ENCODE assay signal across 8 cellular contexts in the genomic region with DNA sequence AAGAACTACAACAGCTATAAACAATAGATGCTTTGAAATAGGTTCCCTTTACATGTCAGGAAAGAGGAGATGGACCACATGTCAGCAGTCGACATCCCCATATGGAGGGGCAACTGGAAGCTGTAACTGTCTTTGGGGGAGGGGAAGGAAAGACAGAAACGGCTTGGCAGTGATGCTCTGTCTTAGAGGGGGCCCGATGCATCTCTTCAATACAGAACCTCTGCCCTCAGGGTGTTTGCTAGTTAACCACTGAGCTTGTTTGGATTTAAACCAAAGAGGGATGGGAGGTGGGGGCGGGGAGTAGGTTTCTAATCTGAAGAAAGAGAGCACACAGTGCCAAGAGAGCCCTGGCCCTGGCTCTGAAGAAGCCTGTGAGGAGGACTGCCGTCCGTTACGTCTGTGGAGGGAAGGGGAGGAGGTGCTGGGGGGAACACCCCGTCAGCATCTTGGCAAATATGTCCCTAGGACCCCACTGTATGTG. TPM values are rescaled to one million over a fixed set of nuclear protein-coding genes. Genes with fewer than 3 reads are reported as not detected.
DNase-seq lines count a peak whose midpoint lies in the region; ATAC-seq, FAIRE-seq and TF ChIP-seq lines count a peak whose summit lies in the region.

No MANE protein-coding gene starts in this region.

- TF ChIP-seq CTCF in endothelial cell of umbilical vein (IDR thresholded peaks at IDR 0.05; ENCODE audit: extremely low read depth in 1 of 2, insufficient read depth in 1 of 2, low read depth in 1 of 2, low read length in 2 of 2) (no peak), Calu3 (IDR thresholded peaks at IDR 0.05; ENCODE audit: unreplicated experiment) (no peak)

- no peaks in the 10 kb centered on the region for H3K36me3 ChIP-seq in endothelial cell of umbilical vein (ENCODE audit: control insufficient read depth in 2 of 2, extremely low read depth in 1 of 2, insufficient read depth in 2 of 2, low read length in 2 of 2)

- no peaks in the 10 kb centered on the region for H3K79me2 ChIP-seq in endothelial cell of umbilical vein (ENCODE audit: control insufficient read depth, insufficient read depth, low read length)

- peak; percentile 17 for ATAC-seq in HG03442 (IDR thresholded peaks at IDR 0.05; ENCODE audit: unreplicated experiment)

- dilution Hi-C loops in endothelial cell of umbilical vein (cut with MboI; ENCODE audit: extremely low pct_ligation_motif_present, low sequenced_read_pairs) = no loop called here

- no peaks in the 10 kb centered on the region for H3K9me3 ChIP-seq in endothelial cell of umbilical vein (replicated peaks; ENCODE audit: control insufficient read depth, insufficient read depth, low read length)

- CTCF ChIA-PET in endothelial cell of umbilical vein (lab: Charles Lee) (interaction anchor here (0.6 to 38.9 kb wide), 16 partner anchors 8 to 317 kb away, joined by 3 to 1408 read pairs (median 4); partner anchors contain the start of genes CHN2 and TRIL), Calu3 (lab: Charles Lee) (interaction anchor here (0.6 to 1.6 kb wide), 10 partner anchors 9 to 339 kb away, joined by 3 to 7 read pairs (median 4); no protein-coding TSS in a partner anchor)

- BruUV-seq in endothelial cell of umbilical vein (replicated peaks; lab: Mats Ljungman, UMichigan) (no TSS peak), Calu3 (replicated peaks; lab: Mats Ljungman, UMichigan) (no TSS peak)

- FAIRE-seq in endothelial cell of umbilical vein (lab: Jason Lieb, UNC) = no peak

- peak overlapping the region; percentile 93 for H2AFZ ChIP-seq in endothelial cell of umbilical vein (ENCODE audit: low read depth, low read length)

- no peak overlapping the region for H3K4me3 Mint-ChIP-seq in Calu3 (ENCODE audit: low read depth, unreplicated experiment)

- H3K4me1 Mint-ChIP-seq in Calu3 (ENCODE audit: low read depth, unreplicated experiment) = no peaks in the 10 kb centered on the region

- H3K9me1 ChIP-seq in endothelial cell of umbilical vein (replicated peaks; ENCODE audit: control insufficient read depth, extremely low read depth, insufficient read depth, low read length) = no peaks in the 10 kb centered on the region

- H3K36me3 Mint-ChIP-seq in Calu3 (ENCODE audit: insufficient read depth, unreplicated experiment) = no peaks in the 10 kb centered on the region

- peak overlapping the region; percentile 54 for H3K4me2 ChIP-seq in endothelial cell of umbilical vein (ENCODE audit: insufficient read depth, low read length)

- H3K27ac ChIP-seq in endothelial cell of umbilical vein (ENCODE audit: insufficient read depth, low read depth, low read length) = no peak overlapping the region

- DNase-seq in NCI-H1694 treated with DMSO at 0.1 percent for 48 hours (lab: John Stamatoyannopoulos, UW) (peak; percentile 20), NCI-H1694 (lab: John Stamatoyannopoulos, UW) (no peak), endothelial cell of umbilical vein (ENCODE audit: low read depth, low spot score) (no peak), retina (peak; percentile 34), GOT3 (lab: John Stamatoyannopoulos, UW) (no peak), NCI-H774 (lab: John Stamatoyannopoulos, UW) (no peak), Calu3 (no peak)

- H3K27ac Mint-ChIP-seq in Calu3 (ENCODE audit: unreplicated experiment) = no peak overlapping the region

- peak overlapping the region in 2 of 3 experiments; percentile 15 to 53 for H3K4me3 ChIP-seq in endothelial cell of umbilical vein (replicated peaks in 1 of 3; ENCODE audit: insufficient read depth in 1 of 3, low read depth in 1 of 3, low read length in 3 of 3)

- H4K20me1 ChIP-seq in endothelial cell of umbilical vein (replicated peaks; ENCODE audit: control insufficient read depth, extremely low read depth, insufficient read depth, low read length) = no peaks in the 10 kb centered on the region

- intact Hi-C loops in endothelial cell of umbilical vein (cut with micrococcal nuclease) = loop anchor here (1.0 kb wide), 1 partner anchor 51 kb away; no protein-coding TSS in a partner anchor
- intact Hi-C loops in Calu3 (cut with micrococcal nuclease; ENCODE audit: unreplicated experiment) = no loop called here

- peaks cover 6% of the 10 kb centered on the region for H3K4me1 ChIP-seq in endothelial cell of umbilical vein (ENCODE audit: control insufficient read depth, extremely low read depth, insufficient read depth, low read length)

- no peaks in the 10 kb centered on the region for H3K27me3 Mint-ChIP-seq in Calu3 (ENCODE audit: unreplicated experiment)

- no peaks in the 10 kb centered on the region for H3K9me3 Mint-ChIP-seq in Calu3 (ENCODE audit: low read depth, unreplicated experiment)

- no peak for TF ChIP-seq POLR2A in endothelial cell of umbilical vein (IDR thresholded peaks at IDR 0.05; ENCODE audit: low read depth, low read length)

- POLR2A ChIA-PET in endothelial cell of umbilical vein (lab: Charles Lee) = no interaction called here

- no peak overlapping the region for H3K9ac ChIP-seq in endothelial cell of umbilical vein (replicated peaks; ENCODE audit: extremely low read depth, insufficient read depth, low read length)

- peaks cover 3 to 6% of the 10 kb centered on the region in 2 experiments for H3K27me3 ChIP-seq in endothelial cell of umbilical vein (ENCODE audit: control insufficient read depth in 2 of 2, insufficient read depth in 2 of 2, low read length in 2 of 2)

TF ChIP-seq in endothelial cell of umbilical vein, 7 proteins besides CTCF, POLR2A, EP300 and RAD21:
- no peak for TF ChIP-seq FOS (IDR thresholded peaks at IDR 0.05; ENCODE audit: borderline replicate concordance, insufficient read depth, low read length)
- TF ChIP-seq, protein P1, sequence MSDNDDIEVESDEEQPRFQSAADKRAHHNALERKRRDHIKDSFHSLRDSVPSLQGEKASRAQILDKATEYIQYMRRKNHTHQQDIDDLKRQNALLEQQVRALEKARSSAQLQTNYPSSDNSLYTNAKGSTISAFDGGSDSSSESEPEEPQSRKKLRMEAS (IDR thresholded peaks at IDR 0.05; ENCODE audit: insufficient read depth, insufficient read length) = no peak
- no peak for TF ChIP-seq JUN (IDR thresholded peaks at IDR 0.05; ENCODE audit: borderline replicate concordance, insufficient read depth, insufficient read length, low read depth)
- TF ChIP-seq EZH2 (IDR thresholded peaks at IDR 0.05; ENCODE audit: borderline replicate concordance, low read depth, low read length, severe bottlenecking) = no peak
- TF ChIP-seq MYC (IDR thresholded peaks at IDR 0.05; ENCODE audit: low read depth, low read length) = no peak
- no peak for TF ChIP-seq POLR2AphosphoS5 (IDR thresholded peaks at IDR 0.05; ENCODE audit: insufficient read depth, low read depth, low read length)
- TF ChIP-seq GATA2 (IDR thresholded peaks at IDR 0.05; ENCODE audit: insufficient read depth, insufficient read length, low read depth, low read length) = no peak

RNA-seq across cellular contexts. Expression of gene CPVL, which starts 55.2 kb away (rescaled TPM):
- total RNA-seq in endothelial cell of umbilical vein (not detected in 2 replicates), Calu3 (2022) (43.5 and 62.7 TPM in 2 replicates)
- polyA plus RNA-seq in endothelial cell of umbilical vein = 0.14 TPM in 1 of 2 replicates, not detected in the other
- polyA plus RNA-seq in endothelial cell of umbilical vein (2011; cell fraction: cytosol; rRNA removed) = not detected in 2 replicates
- not detected in 2 replicates for polyA plus RNA-seq in endothelial cell of umbilical vein (2011; cell fraction: nucleus; rRNA removed)
- polyA plus RNA-seq in endothelial cell of umbilical vein (2012) = not detected in 2 replicates
- 0.19 and 1.7 TPM in 2 replicates for polyA minus RNA-seq in endothelial cell of umbilical vein
- polyA minus RNA-seq in endothelial cell of umbilical vein (2011; cell fraction: cytosol; rRNA and poly(A)+ RNA removed) = 11.5 TPM
- polyA minus RNA-seq in endothelial cell of umbilical vein (2011; cell fraction: nucleus; rRNA and poly(A)+ RNA removed) = not detected in 2 replicates

Comparison
In these comparisons a context has a peak if more than half of its experiments do, and no peak if none do; other contexts are left out.
1. DNase-seq: peak in NCI-H1694 treated with DMSO at 0.1 percent for 48 hours (single experiment) and retina (single experiment); none in NCI-H1694 (single experiment), endothelial cell of umbilical vein (single experiment), GOT3 (single experiment), NCI-H774 (single experiment) and Calu3 (single experiment).
2. RNA of gene CPVL, which starts 55.2 kb away (total RNA-seq): 43.5 to 62.7 TPM in Calu3; not detected in endothelial cell of umbilical vein; every median in the first group is over 10 times any median in the second.